8 cellular contexts compared by ENCODE assay signal in the genomic region with DNA sequence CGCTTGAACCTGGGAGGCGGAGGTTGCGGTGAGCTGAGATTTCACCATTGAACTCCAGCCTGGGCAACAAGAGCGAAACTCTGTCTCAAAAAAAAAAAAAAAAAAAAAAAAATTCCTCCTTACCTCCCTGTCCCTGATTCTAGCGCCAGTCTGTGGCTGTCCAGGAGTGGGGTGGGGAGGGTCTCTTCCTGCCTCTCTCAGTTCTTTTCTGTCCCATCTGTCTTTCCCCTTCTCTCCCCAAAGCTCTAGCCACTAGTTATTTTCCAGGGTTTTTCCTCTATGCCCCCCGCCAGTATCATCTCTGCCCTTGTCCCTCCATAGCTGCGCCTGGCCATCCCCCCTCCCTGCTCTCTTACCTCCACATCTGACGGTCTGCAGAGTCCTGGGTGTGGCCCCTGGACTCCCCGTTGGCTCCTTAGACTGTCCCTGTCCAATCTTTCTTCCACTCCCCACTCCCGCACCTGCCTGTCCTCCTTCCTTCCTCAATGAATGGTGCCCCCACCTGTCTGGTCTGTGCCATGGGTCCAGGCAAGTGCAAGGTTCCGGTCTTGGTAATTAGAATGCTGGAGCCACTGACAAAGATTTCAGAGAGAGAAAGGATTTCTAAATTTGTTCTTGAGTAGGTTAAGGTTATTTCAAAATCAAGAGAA. TPM values are rescaled to one million over a fixed set of nuclear protein-coding genes. Genes with fewer than 3 reads are reported as not detected.
DNase-seq lines count a peak whose midpoint lies in the region; ATAC-seq and TF ChIP-seq lines count a peak whose summit lies in the region.

No MANE protein-coding gene starts in this region.

- H3K9me3 Mint-ChIP-seq in activated T-cell treated with anti-CD3 and anti-CD28 coated beads, Interleukin-2, amount 50 U/mL, for 24 hours = no peaks in the 10 kb centered on the region
- no peaks in the 10 kb centered on the region for H3K9me3 Mint-ChIP-seq in immature natural killer cell

- intact Hi-C loops in stomach (cut with DNase I; ENCODE audit: low total_unique reads) = no loop called here

- no peak for TF ChIP-seq EP300 in stomach (IDR thresholded peaks at IDR 0.05)

- H3K27me3 Mint-ChIP-seq in activated T-cell treated with anti-CD3 and anti-CD28 coated beads, Interleukin-2, amount 50 U/mL, for 24 hours = no peaks in the 10 kb centered on the region
- H3K27me3 Mint-ChIP-seq in T-helper 17 cell (no peaks in the 10 kb centered on the region), immature natural killer cell (ENCODE audit: low read depth in 3 of 3) (peaks cover 2 to 6% (median 4%) of the 10 kb centered on the region in 3 donors)

- peaks cover 6% of the 10 kb centered on the region for H3K36me3 Mint-ChIP-seq in activated T-cell treated with anti-CD3 and anti-CD28 coated beads, Interleukin-2, amount 50 U/mL, for 24 hours (ENCODE audit: low read depth)
- no peaks in the 10 kb centered on the region for H3K36me3 Mint-ChIP-seq in T-helper 17 cell (ENCODE audit: low read depth)
- H3K36me3 Mint-ChIP-seq in immature natural killer cell = peaks cover 0 to 2% (median 0%) of the 10 kb centered on the region in 3 donors

- H3K27me3 ChIP-seq in stomach = no peaks in the 10 kb centered on the region

- no peak for DNase-seq in activated T-cell treated with anti-CD3 and anti-CD28 coated beads, Interleukin-2, amount 50 U/mL, for 24 hours
- DNase-seq in activated T-cell treated with anti-CD3 and anti-CD28 coated beads for 4 hours (no peak), T-helper 17 cell (no peak), immature natural killer cell (no peak), stomach (no peak), NCI-H2081 (lab: John Stamatoyannopoulos, UW) (no peak), AML-193 (lab: John Stamatoyannopoulos, UW) (no peak), NCI-H1105 treated with DMSO at 0.1 percent for 48 hours (lab: John Stamatoyannopoulos, UW) (no peak)

- no peak for ATAC-seq in T-helper 17 cell

- peaks cover 31 to 69% (median 37%) of the 10 kb centered on the region in 4 donors for H3K4me1 ChIP-seq in stomach

- peak overlapping the region in 2 of 4 donors; percentile 74 to 80 for H3K4me3 ChIP-seq in stomach

- peak overlapping the region in 4 of 5 donors; percentile 92 to 96 (median 94) for H3K27ac ChIP-seq in stomach

- H3K4me1 Mint-ChIP-seq in activated T-cell treated with anti-CD3 and anti-CD28 coated beads, Interleukin-2, amount 50 U/mL, for 24 hours (ENCODE audit: low read depth) = peaks cover 39% of the 10 kb centered on the region
- H3K4me1 Mint-ChIP-seq in T-helper 17 cell = peaks cover 23% of the 10 kb centered on the region
- peaks cover 34 to 40% of the 10 kb centered on the region in 2 donors for H3K4me1 Mint-ChIP-seq in immature natural killer cell

- TF ChIP-seq POLR2A in stomach (IDR thresholded peaks at IDR 0.05) = no peak

- no peaks in the 10 kb centered on the region for H3K36me3 ChIP-seq in stomach

- peak overlapping the region; percentile 77 for H3K27ac Mint-ChIP-seq in activated T-cell treated with anti-CD3 and anti-CD28 coated beads, Interleukin-2, amount 50 U/mL, for 24 hours
- H3K27ac Mint-ChIP-seq in T-helper 17 cell (peak overlapping the region; percentile 87), immature natural killer cell (peak overlapping the region; percentile 0 to 86 (median 70))

- no peak for TF ChIP-seq CTCF in stomach (IDR thresholded peaks at IDR 0.05)

- WGBS in stomach, 5 donors = 74 to 84% (median 78%) methylated on average over 9 to 11 of the region's 11 CpGs

- H3K9me3 ChIP-seq in T-helper 17 cell (ENCODE audit: control insufficient read depth, low read length, poor library complexity, severe bottlenecking) (no peaks in the 10 kb centered on the region), stomach (no peaks in the 10 kb centered on the region)

- peak overlapping the region; percentile 85 for H3K4me3 Mint-ChIP-seq in activated T-cell treated with anti-CD3 and anti-CD28 coated beads, Interleukin-2, amount 50 U/mL, for 24 hours
- H3K4me3 Mint-ChIP-seq in T-helper 17 cell (peak overlapping the region; percentile 96), immature natural killer cell (peak overlapping the region; percentile 91 to 95 (median 93))

RNA-seq across cellular contexts. Expression of a gene that starts 1.6 kb away (rescaled TPM):
- total RNA-seq in T-helper 17 cell = 100 to 1,000 TPM; 269 to 280 TPM
- 10 to 100 TPM; 10.1 to 27.4 (median 11.1) TPM for polyA plus RNA-seq in immature natural killer cell
- 100 to 1,000 TPM in 3 of 5 donors, 10 to 100 TPM in 2; 82.6 to 208 (median 101) TPM for total RNA-seq in stomach
- 10 to 100 TPM in 2 of 3 donors, 1 to 10 TPM in 1; 5.3 to 25.7 (median 22.8) TPM for polyA plus RNA-seq in stomach

RNA-seq across cellular contexts. Expression of a gene that starts 5.2 kb away (rescaled TPM):
- total RNA-seq in T-helper 17 cell = under 1 TPM in 1 of 2 donors, not detected in 1; 0.68 TPM
- polyA plus RNA-seq in immature natural killer cell = not detected
- 100 to 1,000 TPM in 1 of 5 donors, under 1 TPM in 1, not detected in 3; 0.55 to 499 TPM for total RNA-seq in stomach
- polyA plus RNA-seq in stomach = under 1 TPM; 0.37 to 0.73 (median 0.61) TPM

RNA-seq across cellular contexts. Expression of a gene that starts 40.3 kb away (rescaled TPM):
- total RNA-seq in T-helper 17 cell = 10 to 100 TPM; 48.1 to 53.7 TPM
- 100 to 1,000 TPM in 1 of 3 donors, 10 to 100 TPM in 2; 62.0 to 106 (median 72.0) TPM for polyA plus RNA-seq in immature natural killer cell
- total RNA-seq in stomach = 10 to 100 TPM; 20.1 to 42.9 (median 21.8) TPM
- polyA plus RNA-seq in stomach = 10 to 100 TPM; 39.0 to 59.4 (median 39.9) TPM

RNA-seq across cellular contexts. Expression of a gene that starts 57.3 kb away (rescaled TPM):
- total RNA-seq in T-helper 17 cell (not detected), stomach (100 to 1,000 TPM in 1 of 5 donors, under 1 TPM in 1, not detected in 3; 0.18 to 138 TPM)
- polyA plus RNA-seq in immature natural killer cell (not detected), stomach (under 1 TPM in 1 of 3 donors, not detected in 2; 0.13 TPM)
